In the genomic region with DNA sequence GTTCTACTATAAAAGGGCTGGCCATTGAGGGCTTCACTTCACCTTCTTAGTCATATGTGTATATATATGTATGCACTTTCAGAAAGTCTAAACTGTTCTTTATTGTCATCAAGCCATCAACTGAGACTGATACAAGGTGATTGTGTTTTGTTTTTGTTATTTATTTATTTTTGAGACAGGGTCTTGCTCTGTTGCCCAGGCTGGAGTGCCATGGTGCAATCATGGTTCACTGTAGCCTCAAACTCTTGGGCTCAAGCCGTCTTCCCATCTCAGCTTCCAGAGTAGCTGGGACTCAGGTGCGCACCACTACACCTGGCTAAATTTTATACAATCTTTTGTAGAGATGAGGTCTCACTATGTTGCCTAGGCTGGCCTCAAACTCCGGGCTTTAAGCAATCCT, we compare ENCODE assay signal across 1 cellular context.
TF ChIP-seq lines count a peak whose summit lies in the region.

No MANE protein-coding gene starts in this region.

TF ChIP-seq in K562, 482 proteins besides CTCF, POLR2A, EP300 and RAD21:
- TF ChIP-seq ZNF75A (CRISPR knock-in tag; IDR thresholded peaks at IDR 0.05) (no peak), ZNF121 (CRISPR knock-in tag; conservative IDR thresholded peaks at IDR 0.05) (peak; percentile 26; the same call in 1 of the 2 replicates), SNIP1 (IDR thresholded peaks at IDR 0.05; ENCODE audit: low read depth) (no peak), ZNF384 (IDR thresholded peaks at IDR 0.05; ENCODE audit: low read depth, low read length) (no peak), CHD2 (IDR thresholded peaks at IDR 0.05; ENCODE audit: low read depth, low read length) (no peak)
